Comparison of ENCODE assay signal across 3 cellular contexts in genomic region chr6:85255661-85256060, GRCh38.
"Had no signal": no experiment of that assay in that cellular context is flagged by ENCODE, and none has a peak within 500 bp of the region (broad histone marks: within the 10 kb centered on the region; RNA-seq: fewer than 3 reads in every experiment).

No MANE protein-coding gene starts in this region.

- H3K27ac Mint-ChIP-seq: IgD-negative memory B cell had no signal

- DNase-seq: IMR-90, KBM-7 had no signal

- H3K4me1 Mint-ChIP-seq: IgD-negative memory B cell had no signal
